Comparison of ENCODE assay signal across 1 cellular context in genomic region chr12:57520008-57520726, GRCh38.
TF ChIP-seq lines count a peak whose summit lies in the region.

TSS of gene DDIT3 (minus strand) at chr12:57520514. CDS start at chr12:57517406, 3,108 bp downstream.

TF ChIP-seq in HepG2, 621 proteins besides CTCF, POLR2A, EP300 and RAD21 (continued from another document and continues in another):
- TF ChIP-seq DMTF1 (CRISPR knock-in tag; IDR thresholded peaks at IDR 0.05) (no peak), ZNF646 (CRISPR knock-in tag; IDR thresholded peaks at IDR 0.05) (no peak), ZNF543 (CRISPR knock-in tag; IDR thresholded peaks at IDR 0.05) (peak; percentile 21; the same call in 1 of the 2 replicates), IRF9 (CRISPR knock-in tag; IDR thresholded peaks at IDR 0.05; ENCODE audit: borderline replicate concordance) (peak; percentile 77; the same call in 1 of the 2 replicates), ATF3 (CRISPR knock-in tag; IDR thresholded peaks at IDR 0.05) (peak; percentile 90; the same call in 1 of the 2 replicates), NFKB2 (CRISPR knock-in tag; IDR thresholded peaks at IDR 0.05; ENCODE audit: borderline replicate concordance) (0 out of 2 replicates have a peak, but pooled peaks have one; percentile 26), ZNF256 (CRISPR knock-in tag; conservative IDR thresholded peaks at IDR 0.05) (0 out of 2 replicates have a peak, but pooled peaks have one; percentile 52), ZBTB38 (CRISPR knock-in tag; IDR thresholded peaks at IDR 0.05) (no peak; the same call in 1 of the 2 replicates), PHF20 (CRISPR knock-in tag; IDR thresholded peaks at IDR 0.05) (no peak), KLF12 (CRISPR knock-in tag; IDR thresholded peaks at IDR 0.05; ENCODE audit: borderline replicate concordance) (no peak), CC2D1A (CRISPR knock-in tag; IDR thresholded peaks at IDR 0.05) (no peak), RELA (CRISPR knock-in tag; IDR thresholded peaks at IDR 0.05) (no peak), ELF3 (CRISPR knock-in tag; IDR thresholded peaks at IDR 0.05) (peak; percentile 87), SRSF4 (IDR thresholded peaks at IDR 0.05; ENCODE audit: low read depth, low read length, poor library complexity, severe bottlenecking) (no peak), POLR2G (IDR thresholded peaks at IDR 0.05; ENCODE audit: low read depth, low read length) (peak; percentile 100), JUN (CRISPR knock-in tag; IDR thresholded peaks at IDR 0.05) (peak; percentile 82), YEATS4 (CRISPR knock-in tag; IDR thresholded peaks at IDR 0.05; ENCODE audit: borderline replicate concordance) (peak; percentile 57; the same call in 1 of the 2 replicates), TFE3 (CRISPR knock-in tag; IDR thresholded peaks at IDR 0.05) (peak; percentile 98), MIER3 (CRISPR knock-in tag; IDR thresholded peaks at IDR 0.05; ENCODE audit: borderline replicate concordance) (0 out of 2 replicates have a peak, but pooled peaks have one; percentile 14), NR2C2 (CRISPR knock-in tag; IDR thresholded peaks at IDR 0.05; ENCODE audit: borderline replicate concordance) (peak; percentile 78), ZBTB4 (CRISPR knock-in tag; IDR thresholded peaks at IDR 0.05; ENCODE audit: borderline replicate concordance) (no peak), ZNF234 (CRISPR knock-in tag; conservative IDR thresholded peaks at IDR 0.05) (no peak), SNAI1 (CRISPR knock-in tag; IDR thresholded peaks at IDR 0.05; ENCODE audit: borderline replicate concordance) (no peak), ELF4 (CRISPR knock-in tag; IDR thresholded peaks at IDR 0.05; ENCODE audit: borderline replicate concordance) (no peak), REL (CRISPR knock-in tag; conservative IDR thresholded peaks at IDR 0.05) (no peak; the same call in 1 of the 2 replicates), TAF15 (IDR thresholded peaks at IDR 0.05; ENCODE audit: low read depth, low read length, poor library complexity, severe bottlenecking) (peak; percentile 31), CHD2 (IDR thresholded peaks at IDR 0.05; ENCODE audit: low read depth, low read length) (no peak), ZSCAN12 (CRISPR knock-in tag; IDR thresholded peaks at IDR 0.05) (no peak), SALL2 (CRISPR knock-in tag; IDR thresholded peaks at IDR 0.05) (peak; percentile 17; the same call in 1 of the 2 replicates), BORCS8-MEF2B (CRISPR knock-in tag; IDR thresholded peaks at IDR 0.05) (no peak; the same call in 1 of the 2 replicates), ZFP36L2 (CRISPR knock-in tag; IDR thresholded peaks at IDR 0.05) (0 out of 2 replicates have a peak, but pooled peaks have one; percentile 88), SRSF9 (IDR thresholded peaks at IDR 0.05; ENCODE audit: borderline replicate concordance, insufficient read depth, low read depth, low read length, poor library complexity, severe bottlenecking) (no peak), ZNF615 (CRISPR knock-in tag; IDR thresholded peaks at IDR 0.05; ENCODE audit: borderline replicate concordance) (peak; percentile 71; the same call in 1 of the 2 replicates), NFIB (CRISPR knock-in tag; IDR thresholded peaks at IDR 0.05; ENCODE audit: borderline replicate concordance) (no peak), ZSCAN9 (CRISPR knock-in tag; IDR thresholded peaks at IDR 0.05; ENCODE audit: borderline replicate concordance) (peak; percentile 58; the same call in 1 of the 2 replicates), PHF21A (CRISPR knock-in tag; IDR thresholded peaks at IDR 0.05) (no peak), CBX1 (IDR thresholded peaks at IDR 0.05; ENCODE audit: low read depth) (no peak), THAP9 (CRISPR knock-in tag; IDR thresholded peaks at IDR 0.05; ENCODE audit: borderline replicate concordance) (peak; percentile 52; the same call in 1 of the 2 replicates), ZKSCAN8 (CRISPR knock-in tag; IDR thresholded peaks at IDR 0.05; ENCODE audit: borderline replicate concordance) (no peak), NFKBIZ (CRISPR knock-in tag; IDR thresholded peaks at IDR 0.05) (no peak), ZNF326 (CRISPR knock-in tag; IDR thresholded peaks at IDR 0.05; ENCODE audit: borderline replicate concordance) (no peak), KLF9 (CRISPR knock-in tag; IDR thresholded peaks at IDR 0.05; ENCODE audit: low read depth) (no peak; the same call in 1 of the 2 replicates), ZNF775 (CRISPR knock-in tag; IDR thresholded peaks at IDR 0.05; ENCODE audit: borderline replicate concordance) (no peak), GATA4 (IDR thresholded peaks at IDR 0.05; ENCODE audit: borderline replicate concordance, low read depth) (peak; percentile 90), BHLHE40 (IDR thresholded peaks at IDR 0.05; ENCODE audit: low read length) (no peak), RBM39 (IDR thresholded peaks at IDR 0.05; ENCODE audit: low read depth, low read length, poor library complexity, severe bottlenecking) (peak; percentile 37), MAX (IDR thresholded peaks at IDR 0.05) (peak; percentile 54), ZIK1 (CRISPR knock-in tag; IDR thresholded peaks at IDR 0.05; ENCODE audit: borderline replicate concordance, low read depth) (no peak), ZNF605 (CRISPR knock-in tag; IDR thresholded peaks at IDR 0.05) (peak; percentile 56; the same call in 1 of the 2 replicates)
